1 cellular context compared by ENCODE assay signal in genomic region chr2:18560797-18561085, GRCh38.
TF ChIP-seq lines count a peak whose summit lies in the region.

No MANE protein-coding gene starts in this region.

TF ChIP-seq in HepG2, 621 proteins besides CTCF, POLR2A, EP300 and RAD21 (continued from another document and continues in another):
- TF ChIP-seq ZNF574 (CRISPR knock-in tag; IDR thresholded peaks at IDR 0.05) (no peak), ARHGAP35 (CRISPR knock-in tag; IDR thresholded peaks at IDR 0.05; ENCODE audit: borderline replicate concordance) (no peak), ZNF350 (CRISPR knock-in tag; IDR thresholded peaks at IDR 0.05; ENCODE audit: borderline replicate concordance, low read depth) (no peak), ZNF609 (CRISPR knock-in tag; IDR thresholded peaks at IDR 0.05; ENCODE audit: borderline replicate concordance) (0 out of 2 replicates have a peak, but pooled peaks have one; percentile 0), ARNT2 (CRISPR knock-in tag; IDR thresholded peaks at IDR 0.05; ENCODE audit: low read depth) (no peak), ZNF224 (CRISPR knock-in tag; IDR thresholded peaks at IDR 0.05) (no peak), STAG1 (CRISPR knock-in tag; IDR thresholded peaks at IDR 0.05) (no peak), PHF20 (CRISPR knock-in tag; IDR thresholded peaks at IDR 0.05) (0 out of 2 replicates have a peak, but pooled peaks have one; percentile 15), ZNF567 (CRISPR knock-in tag; IDR thresholded peaks at IDR 0.05; ENCODE audit: borderline replicate concordance) (0 out of 2 replicates have a peak, but pooled peaks have one; percentile 6), PCBP2 (optimal IDR thresholded peaks at IDR 0.05; ENCODE audit: low read depth, low read length, poor library complexity, severe bottlenecking) (no peak), FOXJ3 (CRISPR knock-in tag; IDR thresholded peaks at IDR 0.05; ENCODE audit: borderline replicate concordance) (0 out of 2 replicates have a peak, but pooled peaks have one; percentile 38), FOXP1 (IDR thresholded peaks at IDR 0.05) (no peak), FOXP1 (CRISPR knock-in tag; IDR thresholded peaks at IDR 0.05) (no peak), PRDM10 (CRISPR knock-in tag; IDR thresholded peaks at IDR 0.05; ENCODE audit: low read depth) (no peak), ZNF407 (CRISPR knock-in tag; IDR thresholded peaks at IDR 0.05; ENCODE audit: not compliant biosample characterization) (no peak), HNF1B (CRISPR knock-in tag; IDR thresholded peaks at IDR 0.05) (peak; percentile 23; the same call in 1 of the 2 replicates), DNMT3B (CRISPR knock-in tag; conservative IDR thresholded peaks at IDR 0.05) (0 out of 2 replicates have a peak, but pooled peaks have one; percentile 54), HBP1 (CRISPR knock-in tag; IDR thresholded peaks at IDR 0.05; ENCODE audit: low read depth) (peak; percentile 80), ZFP82 (CRISPR knock-in tag; IDR thresholded peaks at IDR 0.05; ENCODE audit: borderline replicate concordance) (no peak), ZNF619 (CRISPR knock-in tag; IDR thresholded peaks at IDR 0.05) (peak; percentile 25; the same call in 1 of the 2 replicates), MED8 (CRISPR knock-in tag; IDR thresholded peaks at IDR 0.05; ENCODE audit: insufficient replicate concordance) (peak; percentile 2), KMT2A (CRISPR knock-in tag; IDR thresholded peaks at IDR 0.05) (0 out of 2 replicates have a peak, but pooled peaks have one; percentile 18), GATAD2A (CRISPR knock-in tag; IDR thresholded peaks at IDR 0.05) (0 out of 2 replicates have a peak, but pooled peaks have one; percentile 55), GATAD1 (CRISPR knock-in tag; IDR thresholded peaks at IDR 0.05) (peak; percentile 11; the same call in 1 of the 2 replicates), ATF7 (IDR thresholded peaks at IDR 0.05) (no peak), ATF7 (CRISPR knock-in tag; IDR thresholded peaks at IDR 0.05) (no peak), ZHX1 (CRISPR knock-in tag; IDR thresholded peaks at IDR 0.05; ENCODE audit: low read depth) (0 out of 2 replicates have a peak, but pooled peaks have one; percentile 82)
